Comparison of ENCODE assay signal across 1 cellular context in the genomic region with DNA sequence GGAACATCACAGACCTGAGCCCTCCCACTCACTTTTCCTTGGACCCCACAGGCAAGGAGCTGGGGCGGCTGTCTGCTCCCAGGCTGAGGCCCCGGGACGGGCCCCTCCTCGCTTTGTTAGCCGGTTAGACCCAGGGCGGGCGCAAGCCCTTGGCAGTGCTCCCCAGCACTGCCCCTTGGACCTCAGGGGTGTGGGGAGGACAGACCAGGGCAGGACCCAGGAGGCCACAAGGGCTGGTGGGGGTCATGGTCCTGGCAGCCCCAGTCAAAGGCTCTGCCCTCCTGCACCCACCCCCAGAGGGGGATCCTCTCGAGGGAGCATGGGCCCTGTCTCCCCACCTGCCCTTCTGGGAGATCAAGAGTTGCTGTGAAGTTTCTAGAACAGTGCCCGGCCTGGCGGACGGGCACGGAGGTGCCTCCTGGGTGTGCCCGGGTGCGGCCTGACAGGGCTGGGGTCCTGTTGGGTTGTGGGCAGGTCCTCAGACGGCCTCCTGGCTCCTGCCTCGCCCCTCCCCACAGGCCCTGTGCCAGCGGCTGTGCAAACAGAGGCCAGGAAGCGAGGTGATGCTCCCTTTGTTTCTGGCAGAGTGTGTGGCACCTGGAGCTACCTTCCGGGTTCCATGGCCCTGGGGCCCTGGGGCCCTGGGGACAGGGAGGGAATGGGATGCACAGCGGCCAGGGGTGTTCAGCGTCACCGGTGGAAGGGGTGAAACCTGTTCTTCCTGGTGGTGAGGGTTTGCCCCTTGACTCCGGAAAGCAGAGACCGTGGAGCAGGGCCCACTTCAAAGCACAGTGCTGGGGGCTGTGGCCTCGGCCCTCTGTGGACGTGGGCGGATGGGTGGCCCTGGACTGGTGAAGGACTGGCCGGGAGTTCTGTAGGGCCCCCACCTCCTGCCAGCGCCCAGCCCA.
TF ChIP-seq lines count a peak whose summit lies in the region.

No MANE protein-coding gene starts in this region.

TF ChIP-seq in HepG2, 621 proteins besides CTCF, POLR2A, EP300 and RAD21 (continued from another document and continues in another):
- TF ChIP-seq ZNF781 (CRISPR knock-in tag; IDR thresholded peaks at IDR 0.05; ENCODE audit: borderline replicate concordance, not compliant biosample characterization) (no peak), ZBTB7B (CRISPR knock-in tag; IDR thresholded peaks at IDR 0.05) (peak; percentile 86), ATF7-NPFF (CRISPR knock-in tag; IDR thresholded peaks at IDR 0.05; ENCODE audit: low read depth) (peak; percentile 79), SP5 (CRISPR knock-in tag; IDR thresholded peaks at IDR 0.05; ENCODE audit: borderline replicate concordance, low read depth) (peak; percentile 44; the same call in 1 of the 2 replicates), SMARCE1 (IDR thresholded peaks at IDR 0.05; ENCODE audit: borderline replicate concordance) (no peak), ZNF224 (CRISPR knock-in tag; IDR thresholded peaks at IDR 0.05) (no peak), ERF (CRISPR knock-in tag; IDR thresholded peaks at IDR 0.05) (no peak; the same call in 1 of the 2 replicates), ZNF235 (CRISPR knock-in tag; IDR thresholded peaks at IDR 0.05; ENCODE audit: borderline replicate concordance) (no peak; the same call in 1 of the 2 replicates), SIN3A (IDR thresholded peaks at IDR 0.05; ENCODE audit: borderline replicate concordance, low read depth, low read length) (no peak), RBM39 (IDR thresholded peaks at IDR 0.05; ENCODE audit: low read depth, low read length, poor library complexity, severe bottlenecking) (no peak), NONO (IDR thresholded peaks at IDR 0.05) (no peak), NONO (CRISPR knock-in tag; conservative IDR thresholded peaks at IDR 0.05) (no peak; the same call in 1 of the 2 replicates), PRMT3 (CRISPR knock-in tag; IDR thresholded peaks at IDR 0.05; ENCODE audit: borderline replicate concordance, low read depth) (no peak), HCFC1 (IDR thresholded peaks at IDR 0.05; ENCODE audit: low read depth, low read length) (no peak), ATAD3A (CRISPR knock-in tag; IDR thresholded peaks at IDR 0.05) (no peak; the same call in 1 of the 2 replicates), IKZF1 (IDR thresholded peaks at IDR 0.05) (no peak), HNRNPL (IDR thresholded peaks at IDR 0.05; ENCODE audit: low read depth, low read length) (peak; percentile 100), PHF20 (CRISPR knock-in tag; IDR thresholded peaks at IDR 0.05) (peak; percentile 39), RBFOX2 (IDR thresholded peaks at IDR 0.05; ENCODE audit: low read depth, low read length) (peak; percentile 88), SUZ12 (IDR thresholded peaks at IDR 0.05; ENCODE audit: low read depth, low read length) (no peak), ASH2L (IDR thresholded peaks at IDR 0.05; ENCODE audit: insufficient read length, low read depth, low read length) (no peak), ZNF232 (CRISPR knock-in tag; IDR thresholded peaks at IDR 0.05; ENCODE audit: borderline replicate concordance) (no peak; the same call in 1 of the 2 replicates), ZNF496 (CRISPR knock-in tag; IDR thresholded peaks at IDR 0.05; ENCODE audit: insufficient replicate concordance) (no peak), ZNF713 (CRISPR knock-in tag; IDR thresholded peaks at IDR 0.05) (no peak), DMAP1 (CRISPR knock-in tag; IDR thresholded peaks at IDR 0.05) (peak; percentile 72), ZNF234 (CRISPR knock-in tag; conservative IDR thresholded peaks at IDR 0.05) (no peak; the same call in 1 of the 2 replicates), ZBTB20 (CRISPR knock-in tag; IDR thresholded peaks at IDR 0.05; ENCODE audit: borderline replicate concordance, low read depth) (no peak), ZNF605 (CRISPR knock-in tag; IDR thresholded peaks at IDR 0.05) (peak; percentile 25; the same call in 1 of the 2 replicates), KDM6A (CRISPR knock-in tag; IDR thresholded peaks at IDR 0.05; ENCODE audit: low read depth) (peak; percentile 34), GLI4 (CRISPR knock-in tag; IDR thresholded peaks at IDR 0.05; ENCODE audit: borderline replicate concordance) (no peak), ZNF615 (CRISPR knock-in tag; IDR thresholded peaks at IDR 0.05; ENCODE audit: borderline replicate concordance) (no peak), CBX2 (IDR thresholded peaks at IDR 0.05; ENCODE audit: low read depth, low read length) (no peak), CBX2 (CRISPR knock-in tag; IDR thresholded peaks at IDR 0.05; ENCODE audit: low read depth) (no peak; the same call in 1 of the 2 replicates)
- TF ChIP-seq, protein P1, sequence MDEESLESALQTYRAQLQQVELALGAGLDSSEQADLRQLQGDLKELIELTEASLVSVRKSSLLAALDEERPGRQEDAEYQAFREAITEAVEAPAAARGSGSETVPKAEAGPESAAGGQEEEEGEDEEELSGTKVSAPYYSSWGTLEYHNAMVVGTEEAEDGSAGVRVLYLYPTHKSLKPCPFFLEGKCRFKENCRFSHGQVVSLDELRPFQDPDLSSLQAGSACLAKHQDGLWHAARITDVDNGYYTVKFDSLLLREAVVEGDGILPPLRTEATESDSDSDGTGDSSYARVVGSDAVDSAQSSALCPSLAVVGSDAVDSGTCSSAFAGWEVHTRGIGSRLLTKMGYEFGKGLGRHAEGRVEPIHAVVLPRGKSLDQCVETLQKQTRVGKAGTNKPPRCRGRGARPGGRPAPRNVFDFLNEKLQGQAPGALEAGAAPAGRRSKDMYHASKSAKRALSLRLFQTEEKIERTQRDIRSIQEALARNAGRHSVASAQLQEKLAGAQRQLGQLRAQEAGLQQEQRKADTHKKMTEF (CRISPR knock-in tag; IDR thresholded peaks at IDR 0.05) = peak; percentile 63
- TF ChIP-seq, protein P2, sequence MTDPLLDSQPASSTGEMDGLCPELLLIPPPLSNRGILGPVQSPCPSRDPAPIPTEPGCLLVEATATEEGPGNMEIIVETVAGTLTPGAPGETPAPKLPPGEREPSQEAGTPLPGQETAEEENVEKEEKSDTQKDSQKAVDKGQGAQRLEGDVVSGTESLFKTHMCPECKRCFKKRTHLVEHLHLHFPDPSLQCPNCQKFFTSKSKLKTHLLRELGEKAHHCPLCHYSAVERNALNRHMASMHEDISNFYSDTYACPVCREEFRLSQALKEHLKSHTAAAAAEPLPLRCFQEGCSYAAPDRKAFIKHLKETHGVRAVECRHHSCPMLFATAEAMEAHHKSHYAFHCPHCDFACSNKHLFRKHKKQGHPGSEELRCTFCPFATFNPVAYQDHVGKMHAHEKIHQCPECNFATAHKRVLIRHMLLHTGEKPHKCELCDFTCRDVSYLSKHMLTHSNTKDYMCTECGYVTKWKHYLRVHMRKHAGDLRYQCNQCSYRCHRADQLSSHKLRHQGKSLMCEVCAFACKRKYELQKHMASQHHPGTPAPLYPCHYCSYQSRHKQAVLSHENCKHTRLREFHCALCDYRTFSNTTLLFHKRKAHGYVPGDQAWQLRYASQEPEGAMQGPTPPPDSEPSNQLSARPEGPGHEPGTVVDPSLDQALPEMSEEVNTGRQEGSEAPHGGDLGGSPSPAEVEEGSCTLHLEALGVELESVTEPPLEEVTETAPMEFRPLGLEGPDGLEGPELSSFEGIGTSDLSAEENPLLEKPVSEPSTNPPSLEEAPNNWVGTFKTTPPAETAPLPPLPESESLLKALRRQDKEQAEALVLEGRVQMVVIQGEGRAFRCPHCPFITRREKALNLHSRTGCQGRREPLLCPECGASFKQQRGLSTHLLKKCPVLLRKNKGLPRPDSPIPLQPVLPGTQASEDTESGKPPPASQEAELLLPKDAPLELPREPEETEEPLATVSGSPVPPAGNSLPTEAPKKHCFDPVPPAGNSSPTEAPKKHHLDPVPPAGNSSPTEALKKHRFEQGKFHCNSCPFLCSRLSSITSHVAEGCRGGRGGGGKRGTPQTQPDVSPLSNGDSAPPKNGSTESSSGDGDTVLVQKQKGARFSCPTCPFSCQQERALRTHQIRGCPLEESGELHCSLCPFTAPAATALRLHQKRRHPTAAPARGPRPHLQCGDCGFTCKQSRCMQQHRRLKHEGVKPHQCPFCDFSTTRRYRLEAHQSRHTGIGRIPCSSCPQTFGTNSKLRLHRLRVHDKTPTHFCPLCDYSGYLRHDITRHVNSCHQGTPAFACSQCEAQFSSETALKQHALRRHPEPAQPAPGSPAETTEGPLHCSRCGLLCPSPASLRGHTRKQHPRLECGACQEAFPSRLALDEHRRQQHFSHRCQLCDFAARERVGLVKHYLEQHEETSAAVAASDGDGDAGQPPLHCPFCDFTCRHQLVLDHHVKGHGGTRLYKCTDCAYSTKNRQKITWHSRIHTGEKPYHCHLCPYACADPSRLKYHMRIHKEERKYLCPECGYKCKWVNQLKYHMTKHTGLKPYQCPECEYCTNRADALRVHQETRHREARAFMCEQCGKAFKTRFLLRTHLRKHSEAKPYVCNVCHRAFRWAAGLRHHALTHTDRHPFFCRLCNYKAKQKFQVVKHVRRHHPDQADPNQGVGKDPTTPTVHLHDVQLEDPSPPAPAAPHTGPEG (CRISPR knock-in tag; IDR thresholded peaks at IDR 0.05) = no peak
- TF ChIP-seq, protein P3, sequence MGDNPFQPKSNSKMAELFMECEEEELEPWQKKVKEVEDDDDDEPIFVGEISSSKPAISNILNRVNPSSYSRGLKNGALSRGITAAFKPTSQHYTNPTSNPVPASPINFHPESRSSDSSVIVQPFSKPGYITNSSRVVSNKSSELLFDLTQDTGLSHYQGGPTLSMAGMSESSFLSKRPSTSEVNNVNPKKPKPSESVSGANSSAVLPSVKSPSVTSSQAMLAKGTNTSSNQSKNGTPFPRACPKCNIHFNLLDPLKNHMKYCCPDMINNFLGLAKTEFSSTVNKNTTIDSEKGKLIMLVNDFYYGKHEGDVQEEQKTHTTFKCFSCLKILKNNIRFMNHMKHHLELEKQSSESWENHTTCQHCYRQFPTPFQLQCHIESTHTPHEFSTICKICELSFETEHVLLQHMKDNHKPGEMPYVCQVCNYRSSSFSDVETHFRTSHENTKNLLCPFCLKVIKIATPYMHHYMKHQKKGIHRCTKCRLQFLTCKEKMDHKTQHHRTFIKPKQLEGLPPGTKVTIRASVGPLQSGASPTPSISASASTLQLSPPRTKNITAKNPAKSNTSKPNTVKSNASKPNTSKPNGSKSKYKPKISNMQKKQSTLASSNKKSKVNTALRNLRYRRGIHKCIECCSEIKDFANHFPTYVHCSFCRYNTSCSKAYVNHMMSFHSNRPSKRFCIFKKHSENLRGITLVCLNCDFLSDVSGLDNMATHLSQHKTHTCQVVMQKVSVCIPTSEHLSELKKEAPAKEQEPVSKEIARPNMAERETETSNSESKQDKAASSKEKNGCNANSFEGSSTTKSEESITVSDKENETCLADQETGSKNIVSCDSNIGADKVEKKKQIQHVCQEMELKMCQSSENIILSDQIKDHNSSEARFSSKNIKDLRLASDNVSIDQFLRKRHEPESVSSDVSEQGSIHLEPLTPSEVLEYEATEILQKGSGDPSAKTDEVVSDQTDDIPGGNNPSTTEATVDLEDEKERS (CRISPR knock-in tag; IDR thresholded peaks at IDR 0.05) = peak; percentile 60; the same call in 1 of the 2 replicates
- TF ChIP-seq, protein P4, sequence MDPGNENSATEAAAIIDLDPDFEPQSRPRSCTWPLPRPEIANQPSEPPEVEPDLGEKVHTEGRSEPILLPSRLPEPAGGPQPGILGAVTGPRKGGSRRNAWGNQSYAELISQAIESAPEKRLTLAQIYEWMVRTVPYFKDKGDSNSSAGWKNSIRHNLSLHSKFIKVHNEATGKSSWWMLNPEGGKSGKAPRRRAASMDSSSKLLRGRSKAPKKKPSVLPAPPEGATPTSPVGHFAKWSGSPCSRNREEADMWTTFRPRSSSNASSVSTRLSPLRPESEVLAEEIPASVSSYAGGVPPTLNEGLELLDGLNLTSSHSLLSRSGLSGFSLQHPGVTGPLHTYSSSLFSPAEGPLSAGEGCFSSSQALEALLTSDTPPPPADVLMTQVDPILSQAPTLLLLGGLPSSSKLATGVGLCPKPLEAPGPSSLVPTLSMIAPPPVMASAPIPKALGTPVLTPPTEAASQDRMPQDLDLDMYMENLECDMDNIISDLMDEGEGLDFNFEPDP (CRISPR knock-in tag; conservative IDR thresholded peaks at IDR 0.05) = 0 out of 2 replicates have a peak, but pooled peaks have one; percentile 86
- TF ChIP-seq, protein P5, sequence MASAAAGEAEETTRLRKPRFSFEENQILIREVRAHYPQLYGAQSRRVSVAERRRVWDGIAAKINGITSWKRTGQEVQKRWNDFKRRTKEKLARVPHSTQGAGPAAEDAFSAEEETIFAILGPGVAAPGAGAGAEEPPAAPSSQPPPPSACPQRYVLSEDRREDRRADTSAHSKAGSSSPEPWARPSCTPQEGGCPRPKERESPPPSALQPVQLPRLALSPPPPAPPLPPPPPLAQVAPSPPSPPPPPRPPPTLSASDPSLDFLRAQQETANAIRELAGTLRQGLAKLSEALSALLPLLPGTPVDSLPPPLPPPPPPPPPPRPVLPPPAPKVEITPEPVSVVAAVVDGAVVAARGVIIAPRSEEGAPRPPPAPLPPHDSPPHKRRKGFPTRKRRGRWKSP (CRISPR knock-in tag; IDR thresholded peaks at IDR 0.05) = peak; percentile 44
- TF ChIP-seq, protein P6, sequence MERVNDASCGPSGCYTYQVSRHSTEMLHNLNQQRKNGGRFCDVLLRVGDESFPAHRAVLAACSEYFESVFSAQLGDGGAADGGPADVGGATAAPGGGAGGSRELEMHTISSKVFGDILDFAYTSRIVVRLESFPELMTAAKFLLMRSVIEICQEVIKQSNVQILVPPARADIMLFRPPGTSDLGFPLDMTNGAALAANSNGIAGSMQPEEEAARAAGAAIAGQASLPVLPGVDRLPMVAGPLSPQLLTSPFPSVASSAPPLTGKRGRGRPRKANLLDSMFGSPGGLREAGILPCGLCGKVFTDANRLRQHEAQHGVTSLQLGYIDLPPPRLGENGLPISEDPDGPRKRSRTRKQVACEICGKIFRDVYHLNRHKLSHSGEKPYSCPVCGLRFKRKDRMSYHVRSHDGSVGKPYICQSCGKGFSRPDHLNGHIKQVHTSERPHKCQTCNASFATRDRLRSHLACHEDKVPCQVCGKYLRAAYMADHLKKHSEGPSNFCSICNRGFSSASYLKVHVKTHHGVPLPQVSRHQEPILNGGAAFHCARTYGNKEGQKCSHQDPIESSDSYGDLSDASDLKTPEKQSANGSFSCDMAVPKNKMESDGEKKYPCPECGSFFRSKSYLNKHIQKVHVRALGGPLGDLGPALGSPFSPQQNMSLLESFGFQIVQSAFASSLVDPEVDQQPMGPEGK (CRISPR knock-in tag; IDR thresholded peaks at IDR 0.05) = peak; percentile 79
